In the genomic region with DNA sequence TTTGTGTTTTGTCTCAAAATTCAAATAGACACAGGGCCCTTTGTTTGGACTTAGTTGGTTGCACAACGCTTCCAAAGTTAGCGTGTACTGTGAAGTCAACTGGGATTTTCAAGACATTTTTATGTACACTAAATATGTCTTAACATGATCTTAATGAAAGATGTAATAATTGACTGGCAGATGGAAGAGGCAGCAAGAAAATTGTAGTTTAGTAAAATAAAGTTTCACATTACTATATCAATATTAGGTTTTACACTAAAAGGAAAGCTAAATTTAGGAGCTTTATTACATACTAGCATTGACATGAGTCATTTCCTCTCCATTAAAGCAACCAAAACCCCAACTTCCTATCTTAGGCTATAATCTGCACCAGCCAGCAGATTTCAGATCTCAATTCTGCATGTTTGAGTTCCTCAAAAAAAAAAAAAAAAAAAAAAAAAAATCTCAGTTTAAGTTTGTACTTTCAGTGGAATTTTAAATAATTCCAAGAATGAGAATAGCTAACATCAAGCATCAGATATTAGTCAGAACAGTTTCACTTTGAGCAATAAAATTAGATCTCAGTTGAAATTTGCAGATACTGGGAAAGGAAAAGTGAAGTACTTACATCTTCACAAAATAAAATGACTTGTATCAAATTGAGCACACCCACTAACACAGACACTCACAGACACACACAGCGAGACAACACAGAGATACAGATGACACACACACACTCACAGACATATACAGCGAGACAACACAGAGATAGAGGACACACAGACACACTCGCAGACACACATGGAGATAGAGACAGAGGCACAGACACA, we compare ENCODE assay signal across 8 cellular contexts.
DNase-seq lines count a peak whose midpoint lies in the region; ATAC-seq and TF ChIP-seq lines count a peak whose summit lies in the region.

No MANE protein-coding gene starts in this region.

- TF ChIP-seq CTCF in body of pancreas (IDR thresholded peaks at IDR 0.05): no peak
- no peak for TF ChIP-seq CTCF in lung (IDR thresholded peaks at IDR 0.05; ENCODE audit: control extremely low read depth, extremely low read depth)
- TF ChIP-seq CTCF in BE2C (IDR thresholded peaks at IDR 0.05; ENCODE audit: low read depth, low read length): no peak

- peaks cover 2% of the 10 kb centered on the region for H3K36me3 Mint-ChIP-seq in activated CD4-positive, alpha-beta T cell treated with anti-CD3 and anti-CD28 coated beads for 36 hours (ENCODE audit: low read depth)

- intact Hi-C loops in activated CD4-positive, alpha-beta T cell treated with anti-CD3 and anti-CD28 coated beads for 36 hours (cut with DNase I, micrococcal nuclease): loop anchor here (1.0 to 10.0 kb wide), 19 partner anchors 65 to 935 kb away; no protein-coding TSS in a partner anchor
- intact Hi-C loops in body of pancreas (cut with DNase I): no loop called here

- H3K9me3 Mint-ChIP-seq in activated CD4-positive, alpha-beta T cell treated with anti-CD3 and anti-CD28 coated beads for 36 hours (ENCODE audit: low read depth): peaks cover 3% of the 10 kb centered on the region

- CTCF ChIA-PET in activated CD4-positive, alpha-beta T cell treated with anti-CD3 and anti-CD28 coated beads for 36 hours (lab: Charles Lee): interaction anchor here (0.6 to 0.7 kb wide), 2 partner anchors 56 to 959 kb away, joined by 3 to 6 read pairs; partner anchors contain the start of gene PITRM1

- H3K27ac ChIP-seq in body of pancreas (peak overlapping the region in 1 of 4 donors; percentile 65), lung (ENCODE audit: low read depth in 1 of 2, low read length in 1 of 2) (peak overlapping the region in 1 of 2 donors; percentile 87)

- no peak overlapping the region for H3K4me3 ChIP-seq in body of pancreas
- H3K4me3 ChIP-seq in lung: no peak overlapping the region
- H3K4me3 ChIP-seq in BE2C (ENCODE audit: low read depth, low read length): no peak overlapping the region

- H3K27me3 ChIP-seq in body of pancreas: no peaks in the 10 kb centered on the region
- no peaks in the 10 kb centered on the region for H3K27me3 ChIP-seq in lung (ENCODE audit: control insufficient read depth, insufficient read depth)
- H3K27me3 ChIP-seq in BE2C: no peaks in the 10 kb centered on the region

- H3K9me3 ChIP-seq in body of pancreas (no peaks in the 10 kb centered on the region), lung (ENCODE audit: control insufficient read depth in 2 of 2, insufficient read depth in 1 of 2, low read length in 1 of 2) (peaks cover 0 to under 1% of the 10 kb centered on the region in 2 donors), BE2C (no peaks in the 10 kb centered on the region)

- TF ChIP-seq POLR2A in body of pancreas (IDR thresholded peaks at IDR 0.05): no peak

- WGBS in body of pancreas, 2 donors: 51 to 72% methylated on average over 5 of the region's 5 CpGs
- WGBS in lung, 2 donors: 43 to 50% methylated on average over 5 of the region's 5 CpGs

- ATAC-seq in activated CD4-positive, alpha-beta T cell treated with anti-CD3 and anti-CD28 coated beads for 36 hours: peak; percentile 85
- ATAC-seq in HG02623 (IDR thresholded peaks at IDR 0.05; ENCODE audit: unreplicated experiment): peak; percentile 42
- peak; percentile 35 for ATAC-seq in body of pancreas
- ATAC-seq in lung (ENCODE audit: insufficient read depth, low FRiP score): peak; percentile 49

- H3K27me3 Mint-ChIP-seq in activated CD4-positive, alpha-beta T cell treated with anti-CD3 and anti-CD28 coated beads for 36 hours: peaks cover 11% of the 10 kb centered on the region

- DNase-seq in activated CD4-positive, alpha-beta T cell treated with anti-CD3 and anti-CD28 coated beads for 36 hours: peak; percentile 44
- no peak for DNase-seq in activated CD4-positive, alpha-beta T cell treated with anti-CD3 and anti-CD28 coated beads, Interleukin-2, amount 50 U/mL, for 48 hours
- DNase-seq in NCI-H460 (ENCODE audit: extremely low read depth, low read depth) (peak; percentile 9), body of pancreas (peak in 1 of 4 donors; percentile 54), lung (ENCODE audit: low spot score) (no peak), BE2C (no peak), iPS-NIHi11 (ENCODE audit: low spot score) (no peak)

- H3K4me1 ChIP-seq in body of pancreas (no peaks in the 10 kb centered on the region), lung (ENCODE audit: control insufficient read depth in 2 of 2, insufficient read depth in 2 of 2, low read length in 2 of 2) (peaks cover 6 to 8% of the 10 kb centered on the region in 2 donors), BE2C (no peaks in the 10 kb centered on the region)

- H3K36me3 ChIP-seq in body of pancreas (replicated peaks in 1 of 2; ENCODE audit: insufficient read depth in 1 of 2, low read depth in 2 of 2): no peaks in the 10 kb centered on the region
- H3K36me3 ChIP-seq in lung (ENCODE audit: control insufficient read depth in 2 of 2, insufficient read depth in 2 of 2, low read length in 2 of 2): no peaks in the 10 kb centered on the region
- no peaks in the 10 kb centered on the region for H3K36me3 ChIP-seq in BE2C

- no peak overlapping the region for H3K4me3 Mint-ChIP-seq in activated CD4-positive, alpha-beta T cell treated with anti-CD3 and anti-CD28 coated beads for 36 hours

- POLR2A ChIA-PET in activated CD4-positive, alpha-beta T cell treated with anti-CD3 and anti-CD28 coated beads for 36 hours (lab: Charles Lee): interaction anchor here (0.6 to 0.8 kb wide), 9 partner anchors 57 to 1109 kb away, joined by 3 to 8 read pairs (median 5); no protein-coding TSS in a partner anchor

- H3K27ac Mint-ChIP-seq in activated CD4-positive, alpha-beta T cell treated with anti-CD3 and anti-CD28 coated beads for 36 hours: no peak overlapping the region

- peaks cover 41% of the 10 kb centered on the region for H3K4me1 Mint-ChIP-seq in activated CD4-positive, alpha-beta T cell treated with anti-CD3 and anti-CD28 coated beads for 36 hours

Comparison
In these comparisons a context has a peak if more than half of its experiments do, and no peak if none do; other contexts are left out.
1. DNase-seq: peak in activated CD4-positive, alpha-beta T cell treated with anti-CD3 and anti-CD28 coated beads for 36 hours (single experiment) and NCI-H460 (single experiment); none in activated CD4-positive, alpha-beta T cell treated with anti-CD3 and anti-CD28 coated beads, Interleukin-2, amount 50 U/mL, for 48 hours (0 of 2), lung (single experiment), BE2C (single experiment) and iPS-NIHi11 (single experiment).
2. ATAC-seq: peak in every context shown above with its lines; median percentile 85 in activated CD4-positive, alpha-beta T cell treated with anti-CD3 and anti-CD28 coated beads for 36 hours; 49 in lung; 42 in HG02623; 35 in body of pancreas.